Comparison of ENCODE assay signal across 9 cellular contexts in genomic region chr22:22752556-22753477, GRCh38.
DNase-seq lines count a peak whose midpoint lies in the region; ATAC-seq, FAIRE-seq and TF ChIP-seq lines count a peak whose summit lies in the region.
"Had no signal": no experiment of that assay in that cellular context is flagged by ENCODE, and none has a peak within 500 bp of the region (broad histone marks: within the 10 kb centered on the region; RNA-seq: fewer than 3 reads in every experiment).

No MANE protein-coding gene starts in this region.

- no peaks in the 10 kb centered on the region for H3K36me3 Mint-ChIP-seq in activated CD8-positive, alpha-beta T cell treated with anti-CD3 and anti-CD28 coated beads for 36 hours (ENCODE audit: low read depth)

- no peak overlapping the region for H3K27ac ChIP-seq in kidney (ENCODE audit: low read depth in 2 of 2, low read length in 2 of 2)
- no peak overlapping the region for H3K27ac ChIP-seq in esophagus muscularis mucosa (replicated peaks in 1 of 4)

- H3K4me3 ChIP-seq in kidney (ENCODE audit: low read length in 2 of 2) (no peak overlapping the region), esophagus muscularis mucosa (no peak overlapping the region)

- TF ChIP-seq EP300 in esophagus muscularis mucosa (IDR thresholded peaks at IDR 0.05): no peak

- H3K27ac Mint-ChIP-seq in activated CD8-positive, alpha-beta T cell treated with anti-CD3 and anti-CD28 coated beads for 36 hours: peak overlapping the region; percentile 81

- FAIRE-seq in GM18507 (lab: Jason Lieb, UNC): peak; percentile 39
- FAIRE-seq in kidney (lab: Jason Lieb, UNC): no peak
- FAIRE-seq: astrocyte had no signal

- TF ChIP-seq CTCF in activated CD8-positive, alpha-beta T cell treated with anti-CD3 and anti-CD28 coated beads for 36 hours (IDR thresholded peaks at IDR 0.05): no peak
- TF ChIP-seq CTCF in kidney (IDR thresholded peaks at IDR 0.05; ENCODE audit: borderline replicate concordance, extremely low read depth, insufficient read depth): no peak
- no peak for TF ChIP-seq CTCF in esophagus muscularis mucosa (IDR thresholded peaks at IDR 0.05)

- peak; percentile 23 to 45 for DNase-seq in AML-193 (lab: John Stamatoyannopoulos, UW)
- DNase-seq in GM18507 (ENCODE audit: extremely low spot score, insufficient read length, low read depth): no peak
- no peak for DNase-seq in activated CD8-positive, alpha-beta T cell treated with anti-CD3 and anti-CD28 coated beads for 36 hours
- DNase-seq in kidney: peak; percentile 77
- no peak for DNase-seq in stimulated activated CD4-positive, alpha-beta T cell treated with anti-CD3 and anti-CD28 coated beads, Interleukin-1b, Interleukin-23, amount 100 ng/mL, for 48 hours
- no peak for DNase-seq in esophagus muscularis mucosa (ENCODE audit: extremely low spot score)

- POLR2A ChIA-PET in activated CD8-positive, alpha-beta T cell treated with anti-CD3 and anti-CD28 coated beads for 36 hours (lab: Charles Lee): interaction anchor here (0.6 to 0.9 kb wide), 3 partner anchors 15 to 179 kb away, joined by 3 read pairs; no protein-coding TSS in a partner anchor

- H3K36me3 ChIP-seq in kidney (ENCODE audit: control insufficient read depth in 1 of 2, insufficient read depth in 2 of 2, low read length in 2 of 2): no peaks in the 10 kb centered on the region
- H3K36me3 ChIP-seq in esophagus muscularis mucosa: no peaks in the 10 kb centered on the region

- peaks cover 0 to 13% (median 0%) of the 10 kb centered on the region in 4 donors for H3K27me3 ChIP-seq in esophagus muscularis mucosa

- H3K4me3 Mint-ChIP-seq in activated CD8-positive, alpha-beta T cell treated with anti-CD3 and anti-CD28 coated beads for 36 hours: no peak overlapping the region

- H3K9me3 ChIP-seq in kidney (ENCODE audit: control insufficient read depth in 1 of 2, low read length in 2 of 2) (no peaks in the 10 kb centered on the region), esophagus muscularis mucosa (no peaks in the 10 kb centered on the region)

- H3K27me3 Mint-ChIP-seq in activated CD8-positive, alpha-beta T cell treated with anti-CD3 and anti-CD28 coated beads for 36 hours: no peaks in the 10 kb centered on the region

- CTCF ChIA-PET in activated CD8-positive, alpha-beta T cell treated with anti-CD3 and anti-CD28 coated beads for 36 hours (lab: Charles Lee): interaction anchor here (0.6 to 6.9 kb wide), 51 partner anchors 7 to 322 kb away, joined by 3 to 110 read pairs (median 5); no protein-coding TSS in a partner anchor

- WGBS in esophagus muscularis mucosa: 74% methylated on average over 12 of the region's 12 CpGs

- H3K4me1 ChIP-seq in kidney (ENCODE audit: control insufficient read depth in 1 of 2, insufficient read depth in 1 of 2, low read depth in 1 of 2, low read length in 2 of 2): no peaks in the 10 kb centered on the region
- H3K4me1 ChIP-seq in esophagus muscularis mucosa: no peaks in the 10 kb centered on the region

- intact Hi-C loops in activated CD8-positive, alpha-beta T cell treated with anti-CD3 and anti-CD28 coated beads for 36 hours (cut with micrococcal nuclease): loop anchor here (5.0 kb wide), 1 partner anchor 129 kb away; no protein-coding TSS in a partner anchor
- intact Hi-C loops in kidney (cut with DNase I): no loop called here
- intact Hi-C loops in esophagus muscularis mucosa (cut with DNase I): no loop called here

- no peak overlapping the region for H3K9ac ChIP-seq in kidney (ENCODE audit: low read length in 2 of 2)

- peaks cover 46% of the 10 kb centered on the region for H3K4me1 Mint-ChIP-seq in activated CD8-positive, alpha-beta T cell treated with anti-CD3 and anti-CD28 coated beads for 36 hours (ENCODE audit: low read depth)

- ATAC-seq in activated CD8-positive, alpha-beta T cell treated with anti-CD3 and anti-CD28 coated beads for 36 hours: peak; percentile 5
- ATAC-seq in GM18517 (IDR thresholded peaks at IDR 0.05; ENCODE audit: unreplicated experiment) (no peak), GM21526 (IDR thresholded peaks at IDR 0.05; ENCODE audit: low FRiP score, unreplicated experiment) (no peak)

- H3K9me3 Mint-ChIP-seq in activated CD8-positive, alpha-beta T cell treated with anti-CD3 and anti-CD28 coated beads for 36 hours: no peaks in the 10 kb centered on the region

- no peak for TF ChIP-seq POLR2A in esophagus muscularis mucosa (IDR thresholded peaks at IDR 0.05; ENCODE audit: low read depth)

Comparison
In these comparisons a context has a peak if more than half of its experiments do, and no peak if none do; other contexts are left out.
1. DNase-seq: peak in AML-193 (2 of 2) and kidney (single experiment); none in GM18507 (single experiment), activated CD8-positive, alpha-beta T cell treated with anti-CD3 and anti-CD28 coated beads for 36 hours (single experiment), stimulated activated CD4-positive, alpha-beta T cell treated with anti-CD3 and anti-CD28 coated beads, Interleukin-1b, Interleukin-23, amount 100 ng/mL, for 48 hours (single experiment) and esophagus muscularis mucosa (single experiment).